ENCODE assay signal across 9 cellular contexts in the genomic region with DNA sequence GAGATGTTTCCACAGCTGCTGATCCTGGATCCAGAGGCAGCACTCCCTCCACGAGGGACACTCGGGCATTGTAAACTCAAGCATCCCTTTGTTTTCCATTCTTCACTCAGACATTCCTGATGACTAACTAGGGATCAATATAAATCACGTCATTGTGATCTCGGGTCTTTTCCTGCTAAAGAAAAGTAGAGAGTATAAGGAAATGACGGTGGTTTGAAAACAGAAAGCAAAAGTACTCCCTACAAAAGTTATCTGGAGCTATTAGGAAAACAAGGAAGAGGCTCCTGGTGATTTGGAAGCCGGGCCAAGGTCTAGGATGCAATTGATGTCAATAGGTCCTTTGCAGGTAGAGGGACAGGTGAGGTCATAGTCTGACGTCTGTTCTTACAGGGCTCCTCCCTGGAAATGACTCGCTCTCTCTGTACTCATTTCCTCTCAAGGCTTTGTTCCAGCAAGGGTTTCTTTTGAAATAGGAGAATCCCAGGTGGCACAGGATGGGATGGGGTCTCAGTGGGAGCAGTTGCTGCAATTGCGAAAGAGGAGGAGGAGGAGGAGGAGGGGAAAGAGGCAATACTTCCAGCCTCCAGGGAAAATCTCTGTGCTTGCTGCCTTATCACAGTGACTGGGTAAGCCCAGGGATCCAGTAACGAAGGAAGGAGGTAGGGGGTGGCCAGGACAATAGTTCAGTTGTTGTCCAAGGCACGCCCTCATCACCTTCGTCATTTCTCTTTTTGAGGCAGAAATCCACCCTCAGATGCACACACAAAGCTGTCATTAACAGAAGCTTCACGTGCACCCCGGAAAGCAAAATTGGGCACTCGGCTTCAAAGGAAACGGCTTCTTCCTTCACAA.
DNase-seq lines count a peak whose midpoint lies in the region; ATAC-seq and TF ChIP-seq lines count a peak whose summit lies in the region.
"Had no signal": no experiment of that assay in that cellular context is flagged by ENCODE, and none has a peak within 500 bp of the region (broad histone marks: within the 10 kb centered on the region; RNA-seq: fewer than 3 reads in every experiment).

No MANE protein-coding gene starts in this region.

- H3K27ac ChIP-seq in HEK293 (ENCODE audit: extremely low read depth, low read depth, low read length) = no peak overlapping the region
- H3K27ac ChIP-seq in RWPE1 = peak overlapping the region; percentile 87
- no peak overlapping the region for H3K27ac ChIP-seq in endodermal cell (ENCODE audit: low read depth, low read length)
- H3K27ac ChIP-seq: KMS-11 had no signal

- H3K27me3 ChIP-seq in endodermal cell (ENCODE audit: control insufficient read depth, insufficient read depth, low read length, poor library complexity, severe bottlenecking) = no peaks in the 10 kb centered on the region

- CTCF ChIA-PET in HEK293 (lab: Yijun Ruan, JAX) = no interaction called here
- CTCF ChIA-PET in RWPE1 (lab: Yijun Ruan, JAX) = interaction anchor here (0.7 to 0.8 kb wide), 2 partner anchors 87 to 99 kb away, joined by 3 to 5 read pairs; no protein-coding TSS in a partner anchor

- H3K4me3 ChIP-seq in HEK293 (ENCODE audit: low read depth, low read length) (peak overlapping the region; percentile 14), endodermal cell (ENCODE audit: low read length) (peak overlapping the region; percentile 42)

- no peaks in the 10 kb centered on the region for H3K9me3 ChIP-seq in HEK293 (ENCODE audit: control insufficient read depth, insufficient read depth, low read depth, low read length)
- no peaks in the 10 kb centered on the region for H3K9me3 ChIP-seq in endodermal cell (ENCODE audit: control insufficient read depth, low read length)

- WGBS in endodermal cell (ENCODE audit: insufficient coverage in 1 of 2, insufficient read length in 1 of 2), 2 experiments = 39 to 53% methylated on average over 6 to 16 of the region's 16 CpGs

- no peaks in the 10 kb centered on the region for H3K36me3 Mint-ChIP-seq in endodermal cell (ENCODE audit: low read depth)
- H3K36me3 Mint-ChIP-seq in naive B cell = no peaks in the 10 kb centered on the region

- ATAC-seq in naive B cell (ENCODE audit: low read depth in 2 of 2) = peak; percentile 83 to 87

- peak; percentile 65 for DNase-seq in CD1c-positive myeloid dendritic cell (ENCODE audit: extremely low spot score)
- peak; percentile 91 for DNase-seq in RWPE1 (ENCODE audit: low spot score)
- peak; percentile 83 for DNase-seq in endodermal cell
- DNase-seq in naive B cell = peak; percentile 65
- no peak for DNase-seq in NCI-H1694 treated with DMSO at 0.1 percent for 48 hours (lab: John Stamatoyannopoulos, UW)
- no peak for DNase-seq in SIG-M5 (lab: John Stamatoyannopoulos, UW)
- DNase-seq in GM10266 (ENCODE audit: extremely low spot score) = no peak

- H3K4me3 Mint-ChIP-seq in endodermal cell (peak overlapping the region; percentile 15), naive B cell (peak overlapping the region; percentile 89 to 99 (median 94))

- TF ChIP-seq CTCF in HEK293 (tag by site-specific recombination; IDR thresholded peaks at IDR 0.05) = no peak
- no peak for TF ChIP-seq CTCF in RWPE1 (conservative IDR thresholded peaks at IDR 0.05; ENCODE audit: low read depth)
- TF ChIP-seq CTCF in endodermal cell (conservative IDR thresholded peaks at IDR 0.05) = no peak
- no peak for TF ChIP-seq CTCF in GM10266 (IDR thresholded peaks at IDR 0.05; ENCODE audit: control insufficient read depth, insufficient read depth, low read depth, missing control alignments)

- POLR2A ChIA-PET in HEK293 (lab: Yijun Ruan, JAX) (interaction anchor here (0.5 kb wide), 2 partner anchors 38 to 206 kb away, joined by 3 to 4 read pairs; no protein-coding TSS in a partner anchor), RWPE1 (lab: Yijun Ruan, JAX; ENCODE audit: low non-redundant PET) (no interaction called here)

- H3K36me3 ChIP-seq in HEK293 (ENCODE audit: control insufficient read depth in 2 of 2, insufficient read depth in 1 of 2, low read length in 2 of 2) (no peaks in the 10 kb centered on the region), endodermal cell (ENCODE audit: control insufficient read depth, insufficient read depth, low read length) (no peaks in the 10 kb centered on the region)

- H3K9me3 Mint-ChIP-seq in endodermal cell = no peaks in the 10 kb centered on the region
- H3K9me3 Mint-ChIP-seq in naive B cell = no peaks in the 10 kb centered on the region

- no peak overlapping the region for H3K9ac ChIP-seq in endodermal cell (ENCODE audit: extremely low read depth, low read length, poor library complexity, severe bottlenecking)
- H3K9ac ChIP-seq: KMS-11 had no signal

- no peaks in the 10 kb centered on the region; the same call in 1 of the 2 replicates for H3K4me1 ChIP-seq in HEK293 (ENCODE audit: control insufficient read depth, insufficient read depth, low read length)
- peaks cover 8% of the 10 kb centered on the region for H3K4me1 ChIP-seq in endodermal cell (ENCODE audit: control insufficient read depth, insufficient read depth, low read length)

- H3K27me3 Mint-ChIP-seq in endodermal cell (ENCODE audit: insufficient read depth) (peaks cover 5% of the 10 kb centered on the region), naive B cell (no peaks in the 10 kb centered on the region)

- peak overlapping the region; percentile 89 for H3K27ac Mint-ChIP-seq in endodermal cell
- H3K27ac Mint-ChIP-seq in naive B cell = peak overlapping the region; percentile 95 to 100 (median 98)

- peaks cover 28% of the 10 kb centered on the region for H3K4me1 Mint-ChIP-seq in endodermal cell
- H3K4me1 Mint-ChIP-seq in naive B cell = peaks cover 16 to 34% (median 28%) of the 10 kb centered on the region in 3 donors

TF ChIP-seq in HEK293, 187 proteins besides CTCF, POLR2A, EP300 and RAD21 (continues in another document):
- TF ChIP-seq ZNF366 (tag by site-specific recombination; conservative IDR thresholded peaks at IDR 0.05) (peak; percentile 53; the same call in 1 of the 2 replicates), HOXA7 (CRISPR knock-in tag; IDR thresholded peaks at IDR 0.05; ENCODE audit: borderline replicate concordance) (no peak), ZNF530 (tag by site-specific recombination; IDR thresholded peaks at IDR 0.05; ENCODE audit: low read depth) (no peak), ZNF426 (tag by site-specific recombination; IDR thresholded peaks at IDR 0.05) (no peak), ZBTB17 (tag by site-specific recombination; IDR thresholded peaks at IDR 0.05) (0 out of 2 replicates have a peak, but pooled peaks have one; percentile 42), ZSCAN23 (tag by site-specific recombination; IDR thresholded peaks at IDR 0.05) (no peak), ZNF777 (tag by site-specific recombination; IDR thresholded peaks at IDR 0.05; ENCODE audit: borderline replicate concordance) (no peak), ZNF10 (tag by site-specific recombination; IDR thresholded peaks at IDR 0.05) (0 out of 2 replicates have a peak, but pooled peaks have one; percentile 45), ZNF433 (tag by site-specific recombination; IDR thresholded peaks at IDR 0.05; ENCODE audit: low read depth) (no peak), SP2 (tag by site-specific recombination; IDR thresholded peaks at IDR 0.05) (0 out of 2 replicates have a peak, but pooled peaks have one; percentile 18), ZBTB26 (tag by site-specific recombination; optimal IDR thresholded peaks at IDR 0.05) (no peak), GLIS1 (tag by site-specific recombination; IDR thresholded peaks at IDR 0.05) (peak; percentile 55), RBAK (tag by site-specific recombination; IDR thresholded peaks at IDR 0.05) (no peak), ZNF112 (tag by site-specific recombination; IDR thresholded peaks at IDR 0.05) (no peak), ZFP69B (tag by site-specific recombination; IDR thresholded peaks at IDR 0.05) (no peak), ZSCAN18 (tag by site-specific recombination; IDR thresholded peaks at IDR 0.05) (no peak), ZNF843 (tag by site-specific recombination; IDR thresholded peaks at IDR 0.05) (0 out of 2 replicates have a peak, but pooled peaks have one; percentile 30), ZFHX2 (tag by site-specific recombination; conservative IDR thresholded peaks at IDR 0.05) (peak; percentile 54), OSR2 (tag by site-specific recombination; IDR thresholded peaks at IDR 0.05) (peak; percentile 57; the same call in 1 of the 2 replicates)
- TF ChIP-seq, protein P1, sequence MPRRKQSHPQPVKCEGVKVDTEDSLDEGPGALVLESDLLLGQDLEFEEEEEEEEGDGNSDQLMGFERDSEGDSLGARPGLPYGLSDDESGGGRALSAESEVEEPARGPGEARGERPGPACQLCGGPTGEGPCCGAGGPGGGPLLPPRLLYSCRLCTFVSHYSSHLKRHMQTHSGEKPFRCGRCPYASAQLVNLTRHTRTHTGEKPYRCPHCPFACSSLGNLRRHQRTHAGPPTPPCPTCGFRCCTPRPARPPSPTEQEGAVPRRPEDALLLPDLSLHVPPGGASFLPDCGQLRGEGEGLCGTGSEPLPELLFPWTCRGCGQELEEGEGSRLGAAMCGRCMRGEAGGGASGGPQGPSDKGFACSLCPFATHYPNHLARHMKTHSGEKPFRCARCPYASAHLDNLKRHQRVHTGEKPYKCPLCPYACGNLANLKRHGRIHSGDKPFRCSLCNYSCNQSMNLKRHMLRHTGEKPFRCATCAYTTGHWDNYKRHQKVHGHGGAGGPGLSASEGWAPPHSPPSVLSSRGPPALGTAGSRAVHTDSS (tag by site-specific recombination; IDR thresholded peaks at IDR 0.05) = peak; percentile 53

Comparison
In these comparisons a context has a peak if more than half of its experiments do, and no peak if none do; other contexts are left out.
1. DNase-seq: peak in CD1c-positive myeloid dendritic cell (single experiment), RWPE1 (single experiment), endodermal cell (single experiment) and naive B cell (single experiment); none in NCI-H1694 treated with DMSO at 0.1 percent for 48 hours (single experiment), SIG-M5 (single experiment) and GM10266 (single experiment).